In the genomic region with DNA sequence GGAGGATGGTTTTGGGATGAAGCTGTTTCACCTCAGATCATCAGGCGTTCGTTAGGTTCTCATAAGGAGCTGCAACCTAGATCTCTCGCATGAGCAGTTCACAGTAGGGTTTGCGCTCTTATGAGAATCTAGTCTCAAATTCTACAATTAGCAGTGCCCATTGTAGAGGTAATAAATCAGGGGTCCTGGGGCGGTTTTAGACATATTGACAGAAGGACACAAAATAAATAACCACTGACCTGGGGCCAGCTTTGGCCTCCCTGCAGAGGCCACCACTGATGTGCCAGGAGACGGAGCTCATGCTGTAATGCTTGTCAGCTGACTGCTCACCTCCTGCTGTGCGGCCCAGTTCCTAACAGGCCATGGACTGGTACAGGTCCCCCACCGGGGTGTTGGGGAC, we compare ENCODE assay signal across 6 cellular contexts.
"Had no signal": no experiment of that assay in that cellular context is flagged by ENCODE, and none has a peak within 500 bp of the region (broad histone marks: within the 10 kb centered on the region; RNA-seq: fewer than 3 reads in every experiment).

No MANE protein-coding gene starts in this region.

- ATAC-seq: GM23338 had no signal

- H3K4me3 ChIP-seq: GM23338 had no signal

- DNase-seq: H9, HCEC 1CT, HFFc6, IMR-90, KBM-7 had no signal
